ENCODE assay signal across 19 cellular contexts in the genomic region with DNA sequence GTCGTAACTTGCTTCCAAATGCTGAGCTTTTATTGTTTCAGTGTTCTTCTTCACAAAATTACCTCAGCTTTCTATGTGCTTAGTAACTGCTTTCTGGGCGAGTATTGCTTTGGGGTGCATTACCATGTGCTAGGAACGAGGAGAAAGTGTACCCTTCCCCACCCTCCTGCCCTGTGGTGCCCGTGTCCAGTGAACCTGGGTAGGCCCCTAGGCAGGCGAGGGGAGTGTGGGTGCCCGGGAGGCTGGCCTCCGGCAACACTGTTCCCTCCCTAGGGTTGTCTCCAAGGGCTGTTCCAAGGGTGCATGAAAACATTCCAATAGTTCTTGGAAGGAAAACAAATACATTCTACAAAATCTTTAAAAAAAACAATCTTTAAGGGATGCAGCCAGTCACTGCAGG.
DNase-seq lines count a peak whose midpoint lies in the region; TF ChIP-seq lines count a peak whose summit lies in the region.
"Had no signal": no experiment of that assay in that cellular context is flagged by ENCODE, and none has a peak within 500 bp of the region (broad histone marks: within the 10 kb centered on the region; RNA-seq: fewer than 3 reads in every experiment).

No MANE protein-coding gene starts in this region.

- TF ChIP-seq CTCF in type B pancreatic cell (conservative IDR thresholded peaks at IDR 0.05) = no peak

- H3K4me3 Mint-ChIP-seq in type B pancreatic cell = no peak overlapping the region
- no peak overlapping the region for H3K4me3 Mint-ChIP-seq in activated CD4-positive, alpha-beta memory T cell treated with anti-CD3 and anti-CD28 coated beads, Interleukin-2, amount 10 ng/mL, durations not matched to agents 7 days and 5 days
- H3K4me3 Mint-ChIP-seq: CD14-positive monocyte; CD4-positive, alpha-beta T cell; CD8-positive, alpha-beta memory T cell; HFFc6 had no signal

- CTCF ChIA-PET in activated CD4-positive, alpha-beta memory T cell treated with anti-CD3 and anti-CD28 coated beads, Interleukin-2, amount 10 ng/mL, durations not matched to agents 7 days and 5 days (lab: Charles Lee) = no interaction called here

- POLR2A ChIA-PET in activated CD4-positive, alpha-beta memory T cell treated with anti-CD3 and anti-CD28 coated beads, Interleukin-2, amount 10 ng/mL, durations not matched to agents 7 days and 5 days (lab: Charles Lee) = no interaction called here

- DNase-seq in activated CD8-positive, alpha-beta memory T cell treated with anti-CD3 and anti-CD28 coated beads for 24 hours = peak; percentile 32
- no peak for DNase-seq in activated CD8-positive, alpha-beta memory T cell treated with anti-CD3 and anti-CD28 coated beads, Interleukin-2, amount 50 U/mL, for 4 hours
- DNase-seq in islet precursor cell (peak; percentile 30), type B pancreatic cell (ENCODE audit: extremely low spot score, unreplicated experiment) (peak; percentile 51), COLO668 (lab: John Stamatoyannopoulos, UW; ENCODE audit: unreplicated experiment) (no peak)
- no peak for DNase-seq in activated CD4-positive, alpha-beta memory T cell treated with anti-CD3 and anti-CD28 coated beads, Interleukin-2, amount 10 ng/mL, durations not matched to agents 7 days and 5 days
- DNase-seq: ACHN; AML-193; BE2C; Calu3; CD4-positive, alpha-beta T cell; CD8-positive, alpha-beta memory T cell; COR-L47; DMS53; DMS79 treated with DMSO at 0.1 percent for 48 hours; GF-D8; GM23248; HFFc6 had no signal

- H3K9me3 Mint-ChIP-seq in type B pancreatic cell = no peaks in the 10 kb centered on the region
- H3K9me3 Mint-ChIP-seq in activated CD4-positive, alpha-beta memory T cell treated with anti-CD3 and anti-CD28 coated beads, Interleukin-2, amount 10 ng/mL, durations not matched to agents 7 days and 5 days = no peaks in the 10 kb centered on the region
- H3K9me3 Mint-ChIP-seq: CD4-positive, alpha-beta T cell had no signal

- H3K4me1 Mint-ChIP-seq in type B pancreatic cell (ENCODE audit: unreplicated experiment) = peaks cover 23% of the 10 kb centered on the region
- H3K4me1 Mint-ChIP-seq in activated CD4-positive, alpha-beta memory T cell treated with anti-CD3 and anti-CD28 coated beads, Interleukin-2, amount 10 ng/mL, durations not matched to agents 7 days and 5 days = no peaks in the 10 kb centered on the region
- H3K4me1 Mint-ChIP-seq: CD14-positive monocyte; CD8-positive, alpha-beta memory T cell had no signal

- no peak overlapping the region for H3K27ac Mint-ChIP-seq in type B pancreatic cell
- H3K27ac Mint-ChIP-seq in activated CD4-positive, alpha-beta memory T cell treated with anti-CD3 and anti-CD28 coated beads, Interleukin-2, amount 10 ng/mL, durations not matched to agents 7 days and 5 days = no peak overlapping the region
- H3K27ac Mint-ChIP-seq: CD14-positive monocyte; CD4-positive, alpha-beta T cell; CD8-positive, alpha-beta memory T cell; HFFc6 had no signal

- peaks cover 46% of the 10 kb centered on the region for H3K27me3 Mint-ChIP-seq in type B pancreatic cell
- H3K27me3 Mint-ChIP-seq in activated CD4-positive, alpha-beta memory T cell treated with anti-CD3 and anti-CD28 coated beads, Interleukin-2, amount 10 ng/mL, durations not matched to agents 7 days and 5 days = no peaks in the 10 kb centered on the region

- no peaks in the 10 kb centered on the region for H3K36me3 Mint-ChIP-seq in type B pancreatic cell
- H3K36me3 Mint-ChIP-seq in activated CD4-positive, alpha-beta memory T cell treated with anti-CD3 and anti-CD28 coated beads, Interleukin-2, amount 10 ng/mL, durations not matched to agents 7 days and 5 days (ENCODE audit: low read depth) = no peaks in the 10 kb centered on the region
- H3K36me3 Mint-ChIP-seq: CD14-positive monocyte; CD8-positive, alpha-beta memory T cell had no signal

Comparison
In these comparisons a context has a peak if more than half of its experiments do, and no peak if none do; other contexts are left out.
1. DNase-seq: peak in activated CD8-positive, alpha-beta memory T cell treated with anti-CD3 and anti-CD28 coated beads for 24 hours (single experiment), islet precursor cell (single experiment) and type B pancreatic cell (single experiment); none in activated CD8-positive, alpha-beta memory T cell treated with anti-CD3 and anti-CD28 coated beads, Interleukin-2, amount 50 U/mL, for 4 hours (single experiment), activated CD4-positive, alpha-beta memory T cell treated with anti-CD3 and anti-CD28 coated beads, Interleukin-2, amount 10 ng/mL, durations not matched to agents 7 days and 5 days (single experiment) and COLO668 (single experiment).